37 cellular contexts compared by ENCODE assay signal in the genomic region with DNA sequence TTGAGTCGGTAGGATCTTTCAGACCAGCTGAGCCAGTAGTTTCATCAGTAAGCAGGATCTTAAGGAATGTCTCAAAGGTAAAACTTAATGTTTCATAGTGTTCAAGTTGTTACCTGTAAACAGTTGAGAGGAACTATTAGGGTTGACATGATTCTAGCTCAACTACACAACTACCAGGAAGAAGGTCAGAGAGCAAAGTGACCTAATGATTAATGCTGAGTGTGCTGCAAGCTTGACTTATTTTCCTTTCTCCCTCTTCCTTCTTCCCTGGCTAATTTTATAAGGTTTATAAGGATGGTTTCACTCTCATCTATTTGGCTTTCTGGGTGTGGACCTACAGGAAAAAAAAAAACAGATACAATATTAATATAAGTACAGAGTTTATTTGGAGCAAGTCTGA. TPM values are rescaled to one million over a fixed set of nuclear protein-coding genes. Genes with fewer than 3 reads are reported as not detected.
"Had no signal": no experiment of that assay in that cellular context is flagged by ENCODE, and none has a peak within 500 bp of the region (broad histone marks: within the 10 kb centered on the region; RNA-seq: fewer than 3 reads in every experiment).

No MANE protein-coding gene starts in this region.

- H3K9me3 ChIP-seq: adrenal gland had no signal

- H3K36me3 ChIP-seq: adrenal gland had no signal

- H3K4me3 ChIP-seq: adrenal gland had no signal

- H3K4me1 ChIP-seq: adrenal gland had no signal

- DNase-seq: activated B cell treated with CpG ODN at 0.5 μM for 24 hours; activated CD4-positive, alpha-beta memory T cell treated with anti-CD3 and anti-CD28 coated beads for 36 hours; activated CD4-positive, alpha-beta T cell treated with anti-CD3 and anti-CD28 coated beads for 4 hours; activated CD4-positive, alpha-beta T cell treated with anti-CD3 and anti-CD28 coated beads, Interleukin-2, amount 10 ng/mL, durations not matched to agents 24 days and 14 days; activated CD4-positive, alpha-beta T cell treated with anti-CD3 and anti-CD28 coated beads, Interleukin-2, amount 50 U/mL, for 1 hour; activated CD4-positive, alpha-beta T cell treated with anti-CD3 and anti-CD28 coated beads, Interleukin-2, amount 50 U/mL, for 4 hours; activated CD4-positive, CD25-positive, alpha-beta regulatory T cell treated with anti-CD3 and anti-CD28 coated beads, Interleukin-2, amount 50 U/mL, for 72 hours; activated CD8-positive, alpha-beta memory T cell treated with anti-CD3 and anti-CD28 coated beads, Interleukin-2, amount 50 U/mL, for 4 hours; activated CD8-positive, alpha-beta T cell treated with anti-CD3 and anti-CD28 coated beads for 36 hours; activated effector memory CD4-positive, alpha-beta T cell treated with anti-CD3 and anti-CD28 coated beads, Interleukin-2, amount 50 U/mL, for 16 hours; activated gamma-delta T cell treated with Interleukin-2 at 50 U/mL for 16 hours; activated naive CD4-positive, alpha-beta T cell; activated naive CD4-positive, alpha-beta T cell treated with anti-CD3 and anti-CD28 coated beads for 36 hours; activated naive CD4-positive, alpha-beta T cell treated with anti-CD3 and anti-CD28 coated beads, Interleukin-2, amount 50 U/mL, for 16 hours; activated naive CD8-positive, alpha-beta T cell treated with anti-CD3 and anti-CD28 coated beads for 36 hours; activated T-cell treated with anti-CD3 and anti-CD28 coated beads for 4 hours; activated T-cell treated with anti-CD3 and anti-CD28 coated beads, Interleukin-2, amount 50 U/mL, for 1 hour; activated T-cell treated with anti-CD3 and anti-CD28 coated beads, Interleukin-2, amount 50 U/mL, for 4 hours; activated T-cell treated with anti-CD3 and anti-CD28 coated beads, Interleukin-2, amount 50 U/mL, for 72 hours; adrenal gland; amniotic stem cell; aorta; central memory CD4-positive, alpha-beta T cell; SW 1271; T-helper 1 cell; T-helper 2 cell; T-helper 9 cell had no signal

- H3K27ac ChIP-seq: adrenal gland, VCaP had no signal

- H3K27me3 Mint-ChIP-seq: activated B cell treated with CpG ODN at 0.5 μM for 24 hours; activated CD4-positive, alpha-beta T cell treated with anti-CD3 and anti-CD28 coated beads, Interleukin-2, amount 10 ng/mL, durations not matched to agents 24 days and 14 days; activated CD8-positive, alpha-beta T cell treated with anti-CD3 and anti-CD28 coated beads for 36 hours; activated naive CD8-positive, alpha-beta T cell treated with anti-CD3 and anti-CD28 coated beads for 36 hours had no signal

- H3K4me3 Mint-ChIP-seq: activated B cell treated with CpG ODN at 0.5 μM for 24 hours; activated CD4-positive, alpha-beta memory T cell treated with anti-CD3 and anti-CD28 coated beads for 36 hours; activated CD4-positive, alpha-beta T cell treated with anti-CD3 and anti-CD28 coated beads, Interleukin-2, amount 10 ng/mL, durations not matched to agents 24 days and 14 days; activated CD8-positive, alpha-beta T cell treated with anti-CD3 and anti-CD28 coated beads for 36 hours; activated naive CD4-positive, alpha-beta T cell treated with anti-CD3 and anti-CD28 coated beads for 36 hours; activated naive CD8-positive, alpha-beta T cell treated with anti-CD3 and anti-CD28 coated beads for 36 hours; activated T-cell treated with anti-CD3 and anti-CD28 coated beads, Interleukin-2, amount 50 U/mL, for 4 hours; activated T-cell treated with anti-CD3 and anti-CD28 coated beads, Interleukin-2, amount 50 U/mL, for 72 hours; activated T-helper 1 cell treated with anti-CD3 and anti-CD28 coated beads, Interleukin-12 subunit alpha, Interleukin-12 subunit beta, Interleukin-2, Interleukin-4 antibody, amounts not matched to agents 30 ng/mL and 10 ng/mL and 1 ng/mL, durations not matched to agents 14 hours and 24 hours and 36 hours; activated T-helper 17 cell treated with anti-CD3 and anti-CD28 coated beads, Interleukin-2, amount 50 U/mL, for 72 hours; brain; T-helper 1 cell treated with Interleukin-12 subunit alpha and Interleukin-12 subunit beta and Interleukin-4 antibody, amounts not matched to agents 30 μg/mL and 1 μg/mL, for 36 hours; T-helper 2 cell treated with Interferon-gamma antibody and Interleukin-4, amounts not matched to agents 5 μg/mL and 100 μg/mL, for 36 hours had no signal

- H3K36me3 Mint-ChIP-seq: activated CD4-positive, alpha-beta memory T cell treated with anti-CD3 and anti-CD28 coated beads for 36 hours; activated naive CD8-positive, alpha-beta T cell treated with anti-CD3 and anti-CD28 coated beads for 36 hours; brain had no signal

- ATAC-seq: activated CD8-positive, alpha-beta T cell treated with anti-CD3 and anti-CD28 coated beads for 36 hours; activated naive CD4-positive, alpha-beta T cell treated with anti-CD3 and anti-CD28 coated beads, Interleukin-2, amount 50 U/mL, for 72 hours; activated T-cell treated with anti-CD3 and anti-CD28 coated beads, Interleukin-2, amount 50 U/mL, for 4 hours; activated T-cell treated with anti-CD3 and anti-CD28 coated beads, Interleukin-2, amount 50 U/mL, for 72 hours; activated T-helper 17 cell treated with anti-CD3 and anti-CD28 coated beads, Interleukin-2, amount 50 U/mL, for 72 hours had no signal

- H3K4me1 Mint-ChIP-seq: activated B cell treated with CpG ODN at 0.5 μM for 24 hours; activated CD4-positive, alpha-beta T cell treated with anti-CD3 and anti-CD28 coated beads, Interleukin-2, amount 10 ng/mL, durations not matched to agents 24 days and 14 days; activated naive CD8-positive, alpha-beta T cell treated with anti-CD3 and anti-CD28 coated beads for 36 hours; activated T-helper 17 cell treated with anti-CD3 and anti-CD28 coated beads, Interleukin-2, amount 50 U/mL, for 72 hours; brain had no signal

- H3K27ac Mint-ChIP-seq: activated B cell treated with CpG ODN at 0.5 μM for 24 hours; activated CD4-positive, alpha-beta memory T cell treated with anti-CD3 and anti-CD28 coated beads for 36 hours; activated CD4-positive, alpha-beta T cell treated with anti-CD3 and anti-CD28 coated beads, Interleukin-2, amount 10 ng/mL, durations not matched to agents 24 days and 14 days; activated CD8-positive, alpha-beta T cell treated with anti-CD3 and anti-CD28 coated beads for 36 hours; activated naive CD4-positive, alpha-beta T cell treated with anti-CD3 and anti-CD28 coated beads for 36 hours; activated naive CD4-positive, alpha-beta T cell treated with anti-CD3 and anti-CD28 coated beads, Interleukin-2, amount 50 U/mL, for 72 hours; activated naive CD8-positive, alpha-beta T cell treated with anti-CD3 and anti-CD28 coated beads for 36 hours; activated T-cell treated with anti-CD3 and anti-CD28 coated beads, Interleukin-2, amount 50 U/mL, for 72 hours; activated T-helper 1 cell treated with anti-CD3 and anti-CD28 coated beads, Interleukin-12 subunit alpha, Interleukin-12 subunit beta, Interleukin-2, Interleukin-4 antibody, amounts not matched to agents 30 ng/mL and 10 ng/mL and 1 ng/mL, durations not matched to agents 14 hours and 24 hours and 36 hours; activated T-helper 17 cell treated with anti-CD3 and anti-CD28 coated beads, Interleukin-2, amount 50 U/mL, for 72 hours; brain; T-helper 1 cell treated with Interleukin-12 subunit alpha and Interleukin-12 subunit beta and Interleukin-4 antibody, amounts not matched to agents 30 μg/mL and 1 μg/mL, for 36 hours; T-helper 2 cell treated with Interferon-gamma antibody and Interleukin-4, amounts not matched to agents 5 μg/mL and 100 μg/mL, for 36 hours had no signal

- H3K9me3 Mint-ChIP-seq: activated CD4-positive, alpha-beta T cell treated with anti-CD3 and anti-CD28 coated beads, Interleukin-2, amount 10 ng/mL, durations not matched to agents 24 days and 14 days; activated T-helper 1 cell treated with anti-CD3 and anti-CD28 coated beads, Interleukin-12 subunit alpha, Interleukin-12 subunit beta, Interleukin-2, Interleukin-4 antibody, amounts not matched to agents 30 ng/mL and 10 ng/mL and 1 ng/mL, durations not matched to agents 14 hours and 24 hours and 36 hours; T-helper 2 cell treated with Interferon-gamma antibody and Interleukin-4, amounts not matched to agents 5 μg/mL and 100 μg/mL, for 36 hours had no signal

- H3K27me3 ChIP-seq: adrenal gland had no signal

- FAIRE-seq: TTC549 had no signal

RNA-seq across cellular contexts. Expression of gene LHFPL4, which starts 30.2 kb away (rescaled TPM):
- total RNA-seq: activated B cell treated with CpG ODN at 0.5 μM for 24 hours; activated CD4-positive, alpha-beta memory T cell treated with anti-CD3 and anti-CD28 coated beads for 36 hours; activated CD4-positive, alpha-beta T cell treated with anti-CD3 and anti-CD28 coated beads, Interleukin-2, amount 10 ng/mL, durations not matched to agents 24 days and 14 days; activated CD8-positive, alpha-beta memory T cell treated with anti-CD3 and anti-CD28 coated beads for 36 hours; activated CD8-positive, alpha-beta T cell treated with anti-CD3 and anti-CD28 coated beads for 36 hours; activated naive CD4-positive, alpha-beta T cell treated with anti-CD3 and anti-CD28 coated beads for 36 hours; activated naive CD4-positive, alpha-beta T cell treated with anti-CD3 and anti-CD28 coated beads, Interleukin-2, amount 50 U/mL, for 72 hours; activated naive CD8-positive, alpha-beta T cell treated with anti-CD3 and anti-CD28 coated beads for 36 hours; activated T-cell treated with anti-CD3 and anti-CD28 coated beads, Interleukin-2, amount 50 U/mL, for 4 hours; activated T-cell treated with anti-CD3 and anti-CD28 coated beads, Interleukin-2, amount 50 U/mL, for 72 hours; activated T-helper 1 cell treated with anti-CD3 and anti-CD28 coated beads, Interleukin-12 subunit alpha, Interleukin-12 subunit beta, Interleukin-2, Interleukin-4 antibody, amounts not matched to agents 30 ng/mL and 10 ng/mL and 1 ng/mL, durations not matched to agents 14 hours and 24 hours and 36 hours; activated T-helper 17 cell treated with anti-CD3 and anti-CD28 coated beads, Interleukin-2, amount 50 U/mL, for 72 hours; aorta; cardiac septum had no signal
